Comparison of ENCODE assay signal across 1 cellular context in the genomic region with DNA sequence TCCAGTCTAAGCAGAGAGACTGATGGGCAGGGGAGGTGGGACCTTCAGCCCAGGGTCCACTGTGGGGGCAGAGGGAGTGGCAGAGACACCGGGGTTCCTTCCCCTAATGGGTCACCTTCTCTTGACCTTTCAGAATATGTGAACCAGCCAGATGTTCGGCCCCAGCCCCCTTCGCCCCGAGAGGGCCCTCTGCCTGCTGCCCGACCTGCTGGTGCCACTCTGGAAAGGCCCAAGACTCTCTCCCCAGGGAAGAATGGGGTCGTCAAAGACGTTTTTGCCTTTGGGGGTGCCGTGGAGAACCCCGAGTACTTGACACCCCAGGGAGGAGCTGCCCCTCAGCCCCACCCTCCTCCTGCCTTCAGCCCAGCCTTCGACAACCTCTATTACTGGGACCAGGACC.
TF ChIP-seq lines count a peak whose summit lies in the region.

No MANE protein-coding gene starts in this region.

TF ChIP-seq in HepG2, 621 proteins besides CTCF, POLR2A, EP300 and RAD21:
- TF ChIP-seq AGO2 (optimal IDR thresholded peaks at IDR 0.05; ENCODE audit: low read depth, low read length) (peak; percentile 90), ZNF839 (CRISPR knock-in tag; IDR thresholded peaks at IDR 0.05; ENCODE audit: borderline replicate concordance) (no peak), WIZ (CRISPR knock-in tag; IDR thresholded peaks at IDR 0.05) (no peak), NFE2 (CRISPR knock-in tag; IDR thresholded peaks at IDR 0.05) (no peak), ADNP (CRISPR knock-in tag; IDR thresholded peaks at IDR 0.05) (no peak), XRCC5 (optimal IDR thresholded peaks at IDR 0.05; ENCODE audit: low read length) (no peak), SMARCE1 (IDR thresholded peaks at IDR 0.05; ENCODE audit: borderline replicate concordance) (no peak), THYN1 (CRISPR knock-in tag; IDR thresholded peaks at IDR 0.05; ENCODE audit: borderline replicate concordance, low read depth) (no peak), ZFP91 (CRISPR knock-in tag; IDR thresholded peaks at IDR 0.05; ENCODE audit: borderline replicate concordance) (peak; percentile 35; the same call in 1 of the 2 replicates), FOXM1 (CRISPR knock-in tag; IDR thresholded peaks at IDR 0.05) (no peak), ZNF850 (CRISPR knock-in tag; conservative IDR thresholded peaks at IDR 0.05) (no peak), HNF1A (IDR thresholded peaks at IDR 0.05; ENCODE audit: low read depth) (no peak), HNF1A (CRISPR knock-in tag; IDR thresholded peaks at IDR 0.05; ENCODE audit: borderline replicate concordance) (no peak), ZBTB34 (CRISPR knock-in tag; IDR thresholded peaks at IDR 0.05) (no peak)
- TF ChIP-seq, protein P1, sequence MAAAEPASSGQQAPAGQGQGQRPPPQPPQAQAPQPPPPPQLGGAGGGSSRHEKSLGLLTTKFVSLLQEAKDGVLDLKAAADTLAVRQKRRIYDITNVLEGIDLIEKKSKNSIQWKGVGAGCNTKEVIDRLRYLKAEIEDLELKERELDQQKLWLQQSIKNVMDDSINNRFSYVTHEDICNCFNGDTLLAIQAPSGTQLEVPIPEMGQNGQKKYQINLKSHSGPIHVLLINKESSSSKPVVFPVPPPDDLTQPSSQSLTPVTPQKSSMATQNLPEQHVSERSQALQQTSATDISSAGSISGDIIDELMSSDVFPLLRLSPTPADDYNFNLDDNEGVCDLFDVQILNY (CRISPR knock-in tag; conservative IDR thresholded peaks at IDR 0.05): no peak
- TF ChIP-seq, protein P2, sequence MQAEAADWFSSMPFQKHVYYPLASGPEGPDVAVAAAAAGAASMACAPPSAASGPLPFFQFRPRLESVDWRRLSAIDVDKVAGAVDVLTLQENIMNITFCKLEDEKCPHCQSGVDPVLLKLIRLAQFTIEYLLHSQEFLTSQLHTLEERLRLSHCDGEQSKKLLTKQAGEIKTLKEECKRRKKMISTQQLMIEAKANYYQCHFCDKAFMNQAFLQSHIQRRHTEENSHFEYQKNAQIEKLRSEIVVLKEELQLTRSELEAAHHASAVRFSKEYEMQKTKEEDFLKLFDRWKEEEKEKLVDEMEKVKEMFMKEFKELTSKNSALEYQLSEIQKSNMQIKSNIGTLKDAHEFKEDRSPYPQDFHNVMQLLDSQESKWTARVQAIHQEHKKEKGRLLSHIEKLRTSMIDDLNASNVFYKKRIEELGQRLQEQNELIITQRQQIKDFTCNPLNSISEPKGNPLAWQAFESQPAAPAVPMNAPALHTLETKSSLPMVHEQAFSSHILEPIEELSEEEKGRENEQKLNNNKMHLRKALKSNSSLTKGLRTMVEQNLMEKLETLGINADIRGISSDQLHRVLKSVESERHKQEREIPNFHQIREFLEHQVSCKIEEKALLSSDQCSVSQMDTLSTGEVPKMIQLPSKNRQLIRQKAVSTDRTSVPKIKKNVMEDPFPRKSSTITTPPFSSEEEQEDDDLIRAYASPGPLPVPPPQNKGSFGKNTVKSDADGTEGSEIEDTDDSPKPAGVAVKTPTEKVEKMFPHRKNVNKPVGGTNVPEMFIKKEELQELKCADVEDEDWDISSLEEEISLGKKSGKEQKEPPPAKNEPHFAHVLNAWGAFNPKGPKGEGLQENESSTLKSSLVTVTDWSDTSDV (CRISPR knock-in tag; IDR thresholded peaks at IDR 0.05): no peak
- TF ChIP-seq, protein P3, sequence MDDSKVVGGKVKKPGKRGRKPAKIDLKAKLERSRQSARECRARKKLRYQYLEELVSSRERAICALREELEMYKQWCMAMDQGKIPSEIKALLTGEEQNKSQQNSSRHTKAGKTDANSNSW (CRISPR knock-in tag; IDR thresholded peaks at IDR 0.05; ENCODE audit: borderline replicate concordance): no peak
